ENCODE assay signal across 1 cellular context in genomic region chr19:42124386-42124901, GRCh38.
A peak's percentile ranks its signal among the peaks of the same experiment; 100 is the strongest.
TF ChIP-seq lines count a peak whose summit lies in the region.

No MANE protein-coding gene starts in this region.

TF ChIP-seq in HepG2, 621 proteins besides CTCF, POLR2A, EP300 and RAD21:
- TF ChIP-seq MNT (IDR thresholded peaks at IDR 0.05) = peak; percentile 32; the same call in 1 of the 2 replicates
- no peak for TF ChIP-seq SMARCE1 (IDR thresholded peaks at IDR 0.05; ENCODE audit: borderline replicate concordance)
- no peak for TF ChIP-seq SMYD3 (CRISPR knock-in tag; IDR thresholded peaks at IDR 0.05)
